In genomic region chr1:118294817-118295486, GRCh38 we compare ENCODE assay signal across 19 cellular contexts.
DNase-seq lines count a peak whose midpoint lies in the region; ATAC-seq and TF ChIP-seq lines count a peak whose summit lies in the region.
"Had no signal": no experiment of that assay in that cellular context is flagged by ENCODE, and none has a peak within 500 bp of the region (broad histone marks: within the 10 kb centered on the region; RNA-seq: fewer than 3 reads in every experiment).

No MANE protein-coding gene starts in this region.

- H3K9me3 ChIP-seq in trophoblast cell (ENCODE audit: insufficient read depth, low read depth, low read length) (no peaks in the 10 kb centered on the region), A673 (ENCODE audit: low read depth, low read length, poor library complexity, severe bottlenecking) (no peaks in the 10 kb centered on the region)
- H3K9me3 ChIP-seq: Caco-2, lower lobe of right lung had no signal

- TF ChIP-seq CTCF in A673 (conservative IDR thresholded peaks at IDR 0.05; ENCODE audit: low read depth, low read length): no peak

- H3K36me3 ChIP-seq in trophoblast cell (ENCODE audit: control insufficient read depth in 1 of 2, insufficient read depth in 2 of 2, low read length in 2 of 2) (no peaks in the 10 kb centered on the region), A673 (ENCODE audit: insufficient read depth, low read length, poor library complexity, severe bottlenecking) (no peaks in the 10 kb centered on the region)
- H3K36me3 ChIP-seq: lower lobe of right lung had no signal

- DNase-seq in Ammon's horn (ENCODE audit: low spot score) (peak; percentile 21), SHP77 treated with DMSO at 0.1 percent for 48 hours (lab: John Stamatoyannopoulos, UW) (peak; percentile 36), islet precursor cell (peak; percentile 85), trophoblast cell (peak in 1 of 2 donors; percentile 50), NCI-H1105 (lab: John Stamatoyannopoulos, UW) (no peak), A673 (ENCODE audit: low spot score) (no peak), NCI-H1048 (lab: John Stamatoyannopoulos, UW) (no peak)
- DNase-seq: activated CD4-positive, alpha-beta T cell treated with anti-CD3 and anti-CD28 coated beads, Interleukin-2, amount 10 ng/mL, durations not matched to agents 7 days and 5 days; activated naive CD4-positive, alpha-beta T cell treated with Interleukin-2 at 50 U/mL for 16 hours; activated T-cell treated with anti-CD3 and anti-CD28 coated beads for 4 hours; Caco-2; GDM1; lower lobe of right lung; NCI-H748 treated with DMSO at 0.1 percent for 48 hours; stimulated activated CD4-positive, alpha-beta T cell treated with anti-CD3 and anti-CD28 coated beads, Interleukin-1b, Interleukin-23, amount 100 ng/mL, for 48 hours; substantia nigra had no signal

- no CpG with 5 or more reads among the region's 5 CpGs for WGBS in trophoblast cell (ENCODE audit: extremely low coverage, insufficient coverage, insufficient read length)

- H2BK5ac ChIP-seq in trophoblast cell (ENCODE audit: low read depth, low read length, poor library complexity): peak overlapping the region; percentile 64

- no peak for ATAC-seq in HG03196 (IDR thresholded peaks at IDR 0.05; ENCODE audit: unreplicated experiment)
- ATAC-seq: lower lobe of right lung, Panc1 had no signal

- H3K79me1 ChIP-seq in trophoblast cell (ENCODE audit: low read length): peaks cover 2% of the 10 kb centered on the region

- H2AK5ac ChIP-seq in trophoblast cell (ENCODE audit: low read length): peak overlapping the region; percentile 72

- no peak overlapping the region for H4K12ac ChIP-seq in trophoblast cell (ENCODE audit: low read depth, low read length)

- H3K27ac ChIP-seq in trophoblast cell (ENCODE audit: low read depth, low read length): peak overlapping the region; percentile 75
- H3K27ac ChIP-seq in A673 (ENCODE audit: low read depth, low read length, poor library complexity, severe bottlenecking): no peak overlapping the region
- H3K27ac ChIP-seq: epithelial cell of prostate, lower lobe of right lung had no signal

- H3K18ac ChIP-seq in trophoblast cell (ENCODE audit: low read length): peak overlapping the region; percentile 74

- H3K27me3 ChIP-seq in trophoblast cell (ENCODE audit: insufficient read depth, low read length) (no peaks in the 10 kb centered on the region), A673 (replicated peaks; ENCODE audit: insufficient read depth, low read depth, low read length, poor library complexity) (no peaks in the 10 kb centered on the region)

- H3K4me3 ChIP-seq in trophoblast cell (ENCODE audit: low read depth, low read length) (no peak overlapping the region), A673 (ENCODE audit: low read depth, low read length, poor library complexity, severe bottlenecking) (no peak overlapping the region)
- H3K4me3 ChIP-seq: lower lobe of right lung had no signal

- peak overlapping the region; percentile 20 for H3K4ac ChIP-seq in trophoblast cell (ENCODE audit: low read depth, low read length)

- no peak overlapping the region for H3K14ac ChIP-seq in trophoblast cell (ENCODE audit: low read length)

- no peak overlapping the region for H3K23ac ChIP-seq in trophoblast cell (ENCODE audit: low read length)

- H3K9ac ChIP-seq in trophoblast cell (ENCODE audit: low read length): no peak overlapping the region

- CTCF ChIA-PET in A673 (lab: Charles Lee): no interaction called here

- peak overlapping the region; percentile 73 for H4K91ac ChIP-seq in trophoblast cell (ENCODE audit: low read depth, low read length)

- H2AFZ ChIP-seq in trophoblast cell (ENCODE audit: insufficient read depth, low read length, poor library complexity): peak overlapping the region; percentile 39

- H2BK120ac ChIP-seq in trophoblast cell (ENCODE audit: insufficient read depth, low read length, poor library complexity): peak overlapping the region; percentile 64

- peak overlapping the region; percentile 78 for H2BK12ac ChIP-seq in trophoblast cell (ENCODE audit: low read length)

- peaks cover 9 to 11% of the 10 kb centered on the region in 2 experiments for H3K4me1 ChIP-seq in trophoblast cell (ENCODE audit: control insufficient read depth in 1 of 2, insufficient read depth in 2 of 2, low read length in 2 of 2)
- no peaks in the 10 kb centered on the region for H3K4me1 ChIP-seq in A673 (ENCODE audit: insufficient read depth, low read length, poor library complexity, severe bottlenecking)
- H3K4me1 ChIP-seq: Caco-2, lower lobe of right lung had no signal

- intact Hi-C loops in A673 (cut with micrococcal nuclease; ENCODE audit: unreplicated experiment): no loop called here

- H3K79me2 ChIP-seq in trophoblast cell (ENCODE audit: control insufficient read depth, insufficient read depth, low read length, poor library complexity): no peaks in the 10 kb centered on the region

- no TSS peak for BruUV-seq in A673 (replicated peaks; lab: Mats Ljungman, UMichigan)

- POLR2A ChIA-PET in A673 (lab: Charles Lee; ENCODE audit: low non-redundant PET): no interaction called here

- peak overlapping the region; percentile 49 for H4K8ac ChIP-seq in trophoblast cell (ENCODE audit: low read depth, low read length)

- peak overlapping the region; percentile 7 for H3K4me2 ChIP-seq in trophoblast cell (ENCODE audit: low read length)

Comparison
In these comparisons a context has a peak if more than half of its experiments do, and no peak if none do; other contexts are left out.
1. DNase-seq: peak in Ammon's horn (single experiment), SHP77 treated with DMSO at 0.1 percent for 48 hours (single experiment) and islet precursor cell (single experiment); none in NCI-H1105 (single experiment), A673 (single experiment) and NCI-H1048 (single experiment).